ENCODE assay signal across 13 cellular contexts in genomic region chr17:76080207-76080933, GRCh38. TPM values are rescaled to one million over a fixed set of nuclear protein-coding genes. Genes with fewer than 3 reads are reported as not detected.
DNase-seq lines count a peak whose midpoint lies in the region; ATAC-seq and TF ChIP-seq lines count a peak whose summit lies in the region.
"Had no signal": no experiment of that assay in that cellular context is flagged by ENCODE, and none has a peak within 500 bp of the region (broad histone marks: within the 10 kb centered on the region; RNA-seq: fewer than 3 reads in every experiment).

No MANE protein-coding gene starts in this region.

- H3K9me3 Mint-ChIP-seq in Calu3 (ENCODE audit: low read depth, unreplicated experiment) = no peaks in the 10 kb centered on the region
- H3K9me3 Mint-ChIP-seq: activated T-helper 17 cell treated with anti-CD3 and anti-CD28 coated beads, Interleukin-2, amount 50 U/mL, for 72 hours; HFFc6; nephron; type B pancreatic cell had no signal

- H3K4me1 ChIP-seq in iPS-20b (ENCODE audit: insufficient read depth, low read length) = peaks cover 7% of the 10 kb centered on the region; the same call in 1 of the 2 replicates

- H3K27me3 Mint-ChIP-seq in Calu3 (ENCODE audit: unreplicated experiment) = peaks cover 44% of the 10 kb centered on the region

- TF ChIP-seq POLR2A in NB4 (IDR thresholded peaks at IDR 0.05; ENCODE audit: extremely low read depth, insufficient read length) = no peak

- TF ChIP-seq CTCF in Calu3 (IDR thresholded peaks at IDR 0.05; ENCODE audit: unreplicated experiment) (no peak), NB4 (IDR thresholded peaks at IDR 0.05; ENCODE audit: low read depth, low read length) (no peak)

- peaks cover 51% of the 10 kb centered on the region for H3K36me3 Mint-ChIP-seq in Calu3 (ENCODE audit: insufficient read depth, unreplicated experiment)

- H3K9ac ChIP-seq in iPS-20b (ENCODE audit: low read depth, low read length) = peak overlapping the region; percentile 57; the same call in 1 of the 2 replicates

- no peak for DNase-seq in Calu3
- DNase-seq in NB4 (ENCODE audit: low read depth) = peak; percentile 71
- DNase-seq: HFFc6, NCI-H510A had no signal

- peaks cover 57% of the 10 kb centered on the region for H3K27me3 ChIP-seq in iPS-20b (ENCODE audit: insufficient read depth, low read length)

- H3K4me1 Mint-ChIP-seq in Calu3 (ENCODE audit: low read depth, unreplicated experiment) = peaks cover 2% of the 10 kb centered on the region

- no peaks in the 10 kb centered on the region for H3K9me3 ChIP-seq in iPS-20b (ENCODE audit: insufficient read depth, low read depth, low read length)

- no peak overlapping the region for H3K4me3 Mint-ChIP-seq in Calu3 (ENCODE audit: low read depth, unreplicated experiment)
- H3K4me3 Mint-ChIP-seq: activated T-helper 17 cell treated with anti-CD3 and anti-CD28 coated beads, Interleukin-2, amount 50 U/mL, for 72 hours; HFFc6; type B pancreatic cell had no signal

- no TSS peak for BruUV-seq in Calu3 (replicated peaks; lab: Mats Ljungman, UMichigan)

- CTCF ChIA-PET in Calu3 (lab: Charles Lee) = interaction anchor here (1.6 kb wide), 1 partner anchor 66 kb away, joined by 6 read pairs; no protein-coding TSS in a partner anchor

- intact Hi-C loops in Calu3 (cut with micrococcal nuclease; ENCODE audit: unreplicated experiment) = no loop called here

- no peak overlapping the region for H3K27ac ChIP-seq in iPS-20b (ENCODE audit: low read length)

- H3K36me3 ChIP-seq in iPS-20b (ENCODE audit: insufficient read depth, low read depth, low read length) = peaks cover 26% of the 10 kb centered on the region

- ATAC-seq in HG03520 (IDR thresholded peaks at IDR 0.05; ENCODE audit: unreplicated experiment) (no peak), HG02798 (IDR thresholded peaks at IDR 0.05; ENCODE audit: poor library complexity, unreplicated experiment) (no peak), HG03354 (IDR thresholded peaks at IDR 0.05; ENCODE audit: poor library complexity, severe bottlenecking, unreplicated experiment) (no peak)
- ATAC-seq: activated T-helper 17 cell treated with anti-CD3 and anti-CD28 coated beads, Interleukin-2, amount 50 U/mL, for 72 hours had no signal

- peak overlapping the region; percentile 14 for H3K27ac Mint-ChIP-seq in Calu3 (ENCODE audit: unreplicated experiment)
- H3K27ac Mint-ChIP-seq: activated T-helper 17 cell treated with anti-CD3 and anti-CD28 coated beads, Interleukin-2, amount 50 U/mL, for 72 hours; HFFc6; type B pancreatic cell had no signal

- H3K4me3 ChIP-seq in NB4 (ENCODE audit: low read depth, low read length) (no peak overlapping the region), iPS-20b (ENCODE audit: low read length) (peak overlapping the region; percentile 55)

RNA-seq across cellular contexts. Expression of gene ZACN, which starts 1.4 kb away (rescaled TPM):
- total RNA-seq in Calu3 (2022) = 0.17 and 0.34 TPM in 2 replicates
- total RNA-seq: glomerular endothelial cell, HT-29 had no signal

RNA-seq across cellular contexts. Expression of gene GALR2, which starts 5.8 kb away (rescaled TPM):
- 0.27 and 0.61 TPM in 2 replicates for total RNA-seq in Calu3 (2022)
- total RNA-seq: glomerular endothelial cell had no signal

RNA-seq across cellular contexts. Expression of gene SRP68, which starts 8.1 kb away (rescaled TPM):
- 80.7 and 84.5 TPM in 2 replicates for total RNA-seq in Calu3 (2022)

RNA-seq across cellular contexts. Expression of gene EXOC7, which starts 23.2 kb away (rescaled TPM):
- total RNA-seq in Calu3 (2022) = 122 and 137 TPM in 2 replicates

RNA-seq across cellular contexts. Expression of gene EVPL, which starts 53.3 kb away (rescaled TPM):
- 51.8 and 59.7 TPM in 2 replicates for total RNA-seq in Calu3 (2022)
- total RNA-seq: HFFc6 had no signal
